ENCODE assay signal across 9 cellular contexts in the genomic region with DNA sequence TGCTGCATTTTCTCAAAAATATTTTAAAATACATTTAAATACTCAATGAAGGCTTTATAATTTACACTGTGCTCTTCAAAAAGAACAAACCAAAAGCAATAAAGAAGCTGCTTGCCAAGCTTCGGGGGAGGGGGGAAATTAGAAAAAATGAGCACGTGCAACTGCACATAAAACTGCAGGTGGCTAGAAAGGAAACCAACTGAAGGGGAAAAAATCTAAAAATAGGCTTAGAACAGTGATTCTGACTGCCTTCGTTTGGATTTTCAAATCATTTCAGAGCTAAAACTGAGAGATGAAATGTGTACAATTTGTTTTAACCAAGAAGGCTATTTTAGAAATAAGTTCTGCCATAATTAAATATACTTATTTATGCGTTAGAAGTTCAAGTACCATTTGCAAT.
A peak's percentile ranks its signal among the peaks of the same experiment; 100 is the strongest.
DNase-seq lines count a peak whose midpoint lies in the region; ATAC-seq and TF ChIP-seq lines count a peak whose summit lies in the region.
"Had no signal": no experiment of that assay in that cellular context is flagged by ENCODE, and none has a peak within 500 bp of the region (broad histone marks: within the 10 kb centered on the region; RNA-seq: fewer than 3 reads in every experiment).

No MANE protein-coding gene starts in this region.

- CTCF ChIA-PET in activated CD4-positive, alpha-beta memory T cell treated with anti-CD3 and anti-CD28 coated beads, Interleukin-2, amount 10 ng/mL, durations not matched to agents 7 days and 5 days (lab: Charles Lee) = interaction anchor here (0.6 to 1.2 kb wide), 2 partner anchors 9 to 43 kb away, joined by 3 read pairs; no protein-coding TSS in a partner anchor
- CTCF ChIA-PET in activated CD4-positive, alpha-beta memory T cell treated with anti-CD3 and anti-CD28 coated beads for 36 hours (lab: Charles Lee) = interaction anchor here (0.6 kb wide), 1 partner anchor 11 kb away, joined by 3 read pairs; no protein-coding TSS in a partner anchor

- POLR2A ChIA-PET in activated CD4-positive, alpha-beta memory T cell treated with anti-CD3 and anti-CD28 coated beads, Interleukin-2, amount 10 ng/mL, durations not matched to agents 7 days and 5 days (lab: Charles Lee) = interaction anchor here (1.0 kb wide), 1 partner anchor 41 kb away, joined by 3 read pairs; no protein-coding TSS in a partner anchor
- POLR2A ChIA-PET in activated CD4-positive, alpha-beta memory T cell treated with anti-CD3 and anti-CD28 coated beads for 36 hours (lab: Charles Lee) = interaction anchor here (1.2 kb wide), 1 partner anchor 10 kb away, joined by 3 read pairs; no protein-coding TSS in a partner anchor
- POLR2A ChIA-PET in naive thymus-derived CD8-positive, alpha-beta T cell (lab: Charles Lee) = interaction anchor here (1.4 kb wide), 1 partner anchor 10 kb away, joined by 3 read pairs; no protein-coding TSS in a partner anchor

- no peak for DNase-seq in activated CD4-positive, alpha-beta memory T cell treated with anti-CD3 and anti-CD28 coated beads, Interleukin-2, amount 10 ng/mL, durations not matched to agents 7 days and 5 days
- DNase-seq in activated CD4-positive, alpha-beta memory T cell treated with anti-CD3 and anti-CD28 coated beads for 36 hours = no peak
- DNase-seq in NB4 (ENCODE audit: low read depth) (peak; percentile 37), HK-2 (ENCODE audit: unreplicated experiment) (no peak)
- DNase-seq in naive thymus-derived CD8-positive, alpha-beta T cell = peak in 5 of 10 donors; percentile 10 to 45 (median 19)
- DNase-seq: central memory CD4-positive, alpha-beta T cell had no signal

- ATAC-seq in GM21576 (IDR thresholded peaks at IDR 0.05; ENCODE audit: unreplicated experiment) = peak; percentile 69
- ATAC-seq in naive thymus-derived CD8-positive, alpha-beta T cell = peak; percentile 25 to 62
- no peak for ATAC-seq in GM18519 (IDR thresholded peaks at IDR 0.05; ENCODE audit: low FRiP score, unreplicated experiment)
- ATAC-seq in HG03139 (IDR thresholded peaks at IDR 0.05; ENCODE audit: unreplicated experiment) = no peak

- no peak overlapping the region for H3K4me3 ChIP-seq in NB4 (ENCODE audit: low read depth, low read length)

- no peak for TF ChIP-seq POLR2A in NB4 (IDR thresholded peaks at IDR 0.05; ENCODE audit: extremely low read depth, insufficient read length)

- H3K36me3 Mint-ChIP-seq in activated CD4-positive, alpha-beta memory T cell treated with anti-CD3 and anti-CD28 coated beads, Interleukin-2, amount 10 ng/mL, durations not matched to agents 7 days and 5 days (ENCODE audit: low read depth) = peaks cover 34% of the 10 kb centered on the region
- peaks cover 7% of the 10 kb centered on the region for H3K36me3 Mint-ChIP-seq in activated CD4-positive, alpha-beta memory T cell treated with anti-CD3 and anti-CD28 coated beads for 36 hours
- peaks cover 6 to 19% (median 17%) of the 10 kb centered on the region in 3 donors for H3K36me3 Mint-ChIP-seq in naive thymus-derived CD8-positive, alpha-beta T cell

- H3K4me3 Mint-ChIP-seq in activated CD4-positive, alpha-beta memory T cell treated with anti-CD3 and anti-CD28 coated beads, Interleukin-2, amount 10 ng/mL, durations not matched to agents 7 days and 5 days = no peak overlapping the region
- no peak overlapping the region for H3K4me3 Mint-ChIP-seq in activated CD4-positive, alpha-beta memory T cell treated with anti-CD3 and anti-CD28 coated beads for 36 hours
- peak overlapping the region in 9 of 10 donors; percentile 30 to 73 (median 58) for H3K4me3 Mint-ChIP-seq in naive thymus-derived CD8-positive, alpha-beta T cell

- peaks cover 12% of the 10 kb centered on the region for H3K4me1 Mint-ChIP-seq in activated CD4-positive, alpha-beta memory T cell treated with anti-CD3 and anti-CD28 coated beads, Interleukin-2, amount 10 ng/mL, durations not matched to agents 7 days and 5 days
- peaks cover 57% of the 10 kb centered on the region for H3K4me1 Mint-ChIP-seq in activated CD4-positive, alpha-beta memory T cell treated with anti-CD3 and anti-CD28 coated beads for 36 hours (ENCODE audit: low read depth)
- H3K4me1 Mint-ChIP-seq in naive thymus-derived CD8-positive, alpha-beta T cell = peaks cover 33 to 92% (median 74%) of the 10 kb centered on the region in 4 donors

- peaks cover 6% of the 10 kb centered on the region for H3K9me3 Mint-ChIP-seq in activated CD4-positive, alpha-beta memory T cell treated with anti-CD3 and anti-CD28 coated beads, Interleukin-2, amount 10 ng/mL, durations not matched to agents 7 days and 5 days
- H3K9me3 Mint-ChIP-seq in activated CD4-positive, alpha-beta memory T cell treated with anti-CD3 and anti-CD28 coated beads for 36 hours = peaks cover 9% of the 10 kb centered on the region
- peaks cover 0 to 17% (median 7%) of the 10 kb centered on the region in 9 donors for H3K9me3 Mint-ChIP-seq in naive thymus-derived CD8-positive, alpha-beta T cell

- intact Hi-C loops in activated CD4-positive, alpha-beta memory T cell treated with anti-CD3 and anti-CD28 coated beads for 36 hours (cut with micrococcal nuclease) = no loop called here

- H3K27me3 Mint-ChIP-seq in activated CD4-positive, alpha-beta memory T cell treated with anti-CD3 and anti-CD28 coated beads, Interleukin-2, amount 10 ng/mL, durations not matched to agents 7 days and 5 days = no peaks in the 10 kb centered on the region
- H3K27me3 Mint-ChIP-seq in activated CD4-positive, alpha-beta memory T cell treated with anti-CD3 and anti-CD28 coated beads for 36 hours = no peaks in the 10 kb centered on the region
- H3K27me3 Mint-ChIP-seq in naive thymus-derived CD8-positive, alpha-beta T cell = no peaks in the 10 kb centered on the region

- TF ChIP-seq CTCF in NB4 (IDR thresholded peaks at IDR 0.05; ENCODE audit: low read depth, low read length) = no peak

- peak overlapping the region; percentile 16 for H3K27ac Mint-ChIP-seq in activated CD4-positive, alpha-beta memory T cell treated with anti-CD3 and anti-CD28 coated beads, Interleukin-2, amount 10 ng/mL, durations not matched to agents 7 days and 5 days
- H3K27ac Mint-ChIP-seq in activated CD4-positive, alpha-beta memory T cell treated with anti-CD3 and anti-CD28 coated beads for 36 hours = no peak overlapping the region
- peak overlapping the region in 5 of 10 donors; percentile 6 to 74 (median 64) for H3K27ac Mint-ChIP-seq in naive thymus-derived CD8-positive, alpha-beta T cell

Comparison
In these comparisons a context has a peak if more than half of its experiments do, and no peak if none do; other contexts are left out.
1. H3K4me3 Mint-ChIP-seq: peak in naive thymus-derived CD8-positive, alpha-beta T cell (9 of 10); none in activated CD4-positive, alpha-beta memory T cell treated with anti-CD3 and anti-CD28 coated beads, Interleukin-2, amount 10 ng/mL, durations not matched to agents 7 days and 5 days (single experiment) and activated CD4-positive, alpha-beta memory T cell treated with anti-CD3 and anti-CD28 coated beads for 36 hours (single experiment).
2. ATAC-seq: peak in GM21576 (single experiment) and naive thymus-derived CD8-positive, alpha-beta T cell (2 of 2); none in GM18519 (single experiment) and HG03139 (single experiment).